ENCODE assay signal across 26 cellular contexts in the genomic region with DNA sequence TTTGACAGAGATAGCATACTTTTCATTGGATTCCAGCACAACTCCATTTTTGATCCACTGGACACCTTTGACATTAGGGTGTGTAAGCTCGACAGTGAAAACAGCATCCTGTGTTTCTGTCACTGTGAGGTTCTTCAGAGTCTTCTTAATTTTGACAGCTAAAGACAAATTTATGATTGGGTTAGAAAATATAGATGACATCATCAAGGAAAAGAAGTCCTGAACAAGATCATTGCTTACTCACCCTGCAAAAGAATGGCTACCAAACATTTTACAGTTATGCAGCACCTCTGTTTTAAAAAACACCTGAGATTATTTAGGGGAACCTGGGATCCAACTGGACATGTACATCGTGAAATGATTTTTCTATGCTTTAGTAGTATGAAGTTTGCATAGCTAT.
"Had no signal": no experiment of that assay in that cellular context is flagged by ENCODE, and none has a peak within 500 bp of the region (broad histone marks: within the 10 kb centered on the region; RNA-seq: fewer than 3 reads in every experiment).

No MANE protein-coding gene starts in this region.

- H3K4me3 Mint-ChIP-seq: naive thymus-derived CD8-positive, alpha-beta T cell; nephron; neural crest cell; stimulated activated effector memory CD8-positive, alpha-beta T cell treated with anti-CD3 and anti-CD28 coated beads, Interleukin-12 subunit alpha, Interleukin-12 subunit beta, amount 100 ng/mL, for 72 hours; stimulated activated naive CD8-positive, alpha-beta T cell treated with anti-CD3 and anti-CD28 coated beads, Interleukin-15, Interleukin-2, amounts not matched to agents 100 ng/mL and 50 ng/mL, for 24 hours had no signal

- H3K27ac Mint-ChIP-seq: naive thymus-derived CD8-positive, alpha-beta T cell; nephron; stimulated activated effector memory CD8-positive, alpha-beta T cell treated with anti-CD3 and anti-CD28 coated beads, Interleukin-12 subunit alpha, Interleukin-12 subunit beta, amount 100 ng/mL, for 72 hours; stimulated activated naive CD8-positive, alpha-beta T cell treated with anti-CD3 and anti-CD28 coated beads, Interleukin-15, Interleukin-2, amounts not matched to agents 100 ng/mL and 50 ng/mL, for 24 hours had no signal

- H3K4me3 ChIP-seq: left lung, lower lobe of right lung, pancreas, prostate gland, spleen, suprapubic skin, thoracic aorta, tibial artery, upper lobe of right lung had no signal

- H3K4me1 Mint-ChIP-seq: naive thymus-derived CD8-positive, alpha-beta T cell; nephron; neural crest cell; stimulated activated effector memory CD8-positive, alpha-beta T cell treated with anti-CD3 and anti-CD28 coated beads, Interleukin-12 subunit alpha, Interleukin-12 subunit beta, amount 100 ng/mL, for 72 hours had no signal

- H3K27me3 ChIP-seq: left lung, pancreas, spleen, suprapubic skin, tibial artery, upper lobe of right lung had no signal

- DNase-seq: hippocampal formation; kidney; left colon; left lung; lower lobe of right lung; mammary epithelial cell; mesenchymal stem cell; naive thymus-derived CD8-positive, alpha-beta T cell; nucleus accumbens; pancreas; posterior cingulate gyrus; small intestine; spleen; stimulated activated CD4-positive, alpha-beta T cell treated with anti-CD3 and anti-CD28 coated beads, Interleukin-4, amount 100 ng/mL, for 24 hours; stimulated activated naive CD4-positive, alpha-beta T cell; tibial artery; upper lobe of right lung had no signal

- FAIRE-seq: kidney, pancreas, small intestine, urothelium cell line had no signal

- H3K9me3 Mint-ChIP-seq: naive thymus-derived CD8-positive, alpha-beta T cell; nephron; stimulated activated effector memory CD8-positive, alpha-beta T cell treated with anti-CD3 and anti-CD28 coated beads, Interleukin-12 subunit alpha, Interleukin-12 subunit beta, amount 100 ng/mL, for 72 hours had no signal

- H3K27ac ChIP-seq: left lung, lower lobe of right lung, pancreas, prostate gland, spleen, suprapubic skin, thoracic aorta, tibial artery, upper lobe of right lung had no signal

- H3K4me1 ChIP-seq: left lung, lower lobe of right lung, prostate gland, spleen, suprapubic skin, tibial artery, upper lobe of right lung had no signal

- H3K36me3 Mint-ChIP-seq: stimulated activated effector memory CD8-positive, alpha-beta T cell treated with anti-CD3 and anti-CD28 coated beads, Interleukin-12 subunit alpha, Interleukin-12 subunit beta, amount 100 ng/mL, for 72 hours had no signal

- H3K9me3 ChIP-seq: left lung, lower lobe of right lung, pancreas, prostate gland, spleen, suprapubic skin, thoracic aorta, tibial artery, upper lobe of right lung had no signal

- H3K27me3 Mint-ChIP-seq: naive thymus-derived CD8-positive, alpha-beta T cell; stimulated activated naive CD8-positive, alpha-beta T cell treated with anti-CD3 and anti-CD28 coated beads, Interleukin-15, Interleukin-2, amounts not matched to agents 100 ng/mL and 50 ng/mL, for 24 hours had no signal

- H3K36me3 ChIP-seq: prostate gland, suprapubic skin, thoracic aorta, tibial artery, upper lobe of right lung had no signal

- ATAC-seq: left colon; left lung; lower lobe of right lung; naive thymus-derived CD8-positive, alpha-beta T cell; pancreas; sciatic nerve; stimulated activated effector memory CD8-positive, alpha-beta T cell treated with anti-CD3 and anti-CD28 coated beads, Interleukin-12 subunit alpha, Interleukin-12 subunit beta, amount 100 ng/mL, for 72 hours; upper lobe of right lung had no signal
